ENCODE assay signal across 2 cellular contexts in the genomic region with DNA sequence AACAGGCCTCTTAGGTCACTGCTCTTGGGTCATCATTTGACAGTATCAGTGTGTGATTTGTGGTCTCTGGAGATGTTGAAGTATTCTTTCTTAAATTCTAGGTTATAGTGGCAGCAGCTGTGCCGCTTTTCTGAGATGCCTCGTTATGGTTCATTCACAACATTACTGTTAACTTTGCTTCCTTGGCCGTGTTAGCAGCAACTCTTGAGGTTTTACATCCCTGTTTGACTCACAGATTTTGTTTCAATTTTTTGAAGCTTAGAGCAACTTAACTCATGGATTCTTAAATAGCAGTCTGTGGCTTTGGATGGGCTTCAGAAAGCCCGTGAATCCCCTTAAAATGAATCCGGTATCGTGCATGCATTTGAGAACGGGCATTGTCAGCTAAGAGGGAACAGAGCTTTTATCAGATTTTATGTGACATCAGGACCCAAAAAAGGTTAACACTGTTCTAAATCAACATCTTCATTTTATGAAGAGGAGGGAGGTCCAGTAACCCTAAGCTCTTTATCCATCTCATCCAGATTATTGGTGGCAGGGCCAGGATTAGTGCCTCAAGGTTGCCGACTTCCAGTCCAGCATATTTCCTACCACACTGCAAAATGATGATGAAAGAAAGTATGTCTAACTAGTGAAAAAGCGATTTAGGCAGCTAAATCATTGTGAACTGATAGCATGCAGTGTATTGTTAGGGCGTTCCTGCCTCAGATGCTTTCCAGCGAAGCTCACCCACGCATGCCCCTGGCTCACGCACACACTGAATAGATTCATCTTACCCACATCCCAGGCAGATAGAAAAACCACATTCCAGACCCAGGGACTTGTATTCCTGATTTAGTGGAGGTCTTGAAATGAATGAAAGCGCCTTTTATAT.
TF ChIP-seq lines count a peak whose summit lies in the region.

No MANE protein-coding gene starts in this region.

TF ChIP-seq in SK-N-SH, 30 proteins besides CTCF, POLR2A, EP300 and RAD21:
- TF ChIP-seq FOXJ3 (CRISPR knock-in tag; IDR thresholded peaks at IDR 0.05) (no peak), CHD2 (IDR thresholded peaks at IDR 0.05; ENCODE audit: low read length, partially characterized antibody) (no peak), NFIC (IDR thresholded peaks at IDR 0.05; ENCODE audit: borderline replicate concordance) (no peak), EZH2phosphoT487 (IDR thresholded peaks at IDR 0.05; ENCODE audit: borderline replicate concordance, low read depth) (no peak), TEAD4 (IDR thresholded peaks at IDR 0.05; ENCODE audit: borderline replicate concordance, insufficient read depth) (no peak), GATA2 (CRISPR knock-in tag; IDR thresholded peaks at IDR 0.05) (no peak), GABPA (IDR thresholded peaks at IDR 0.05; ENCODE audit: low read depth) (no peak), RCOR1 (IDR thresholded peaks at IDR 0.05; ENCODE audit: low read length) (no peak), SMC3 (IDR thresholded peaks at IDR 0.05; ENCODE audit: low read depth, low read length) (no peak), YY1 (IDR thresholded peaks at IDR 0.05; ENCODE audit: low read depth) (no peak), TAF1 (IDR thresholded peaks at IDR 0.05; ENCODE audit: borderline replicate concordance, low read depth, low read length) (no peak)
- TF ChIP-seq, protein P1, sequence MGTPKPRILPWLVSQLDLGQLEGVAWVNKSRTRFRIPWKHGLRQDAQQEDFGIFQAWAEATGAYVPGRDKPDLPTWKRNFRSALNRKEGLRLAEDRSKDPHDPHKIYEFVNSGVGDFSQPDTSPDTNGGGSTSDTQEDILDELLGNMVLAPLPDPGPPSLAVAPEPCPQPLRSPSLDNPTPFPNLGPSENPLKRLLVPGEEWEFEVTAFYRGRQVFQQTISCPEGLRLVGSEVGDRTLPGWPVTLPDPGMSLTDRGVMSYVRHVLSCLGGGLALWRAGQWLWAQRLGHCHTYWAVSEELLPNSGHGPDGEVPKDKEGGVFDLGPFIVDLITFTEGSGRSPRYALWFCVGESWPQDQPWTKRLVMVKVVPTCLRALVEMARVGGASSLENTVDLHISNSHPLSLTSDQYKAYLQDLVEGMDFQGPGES (IDR thresholded peaks at IDR 0.05; ENCODE audit: low read depth, low read length) = no peak
- TF ChIP-seq, protein P2, sequence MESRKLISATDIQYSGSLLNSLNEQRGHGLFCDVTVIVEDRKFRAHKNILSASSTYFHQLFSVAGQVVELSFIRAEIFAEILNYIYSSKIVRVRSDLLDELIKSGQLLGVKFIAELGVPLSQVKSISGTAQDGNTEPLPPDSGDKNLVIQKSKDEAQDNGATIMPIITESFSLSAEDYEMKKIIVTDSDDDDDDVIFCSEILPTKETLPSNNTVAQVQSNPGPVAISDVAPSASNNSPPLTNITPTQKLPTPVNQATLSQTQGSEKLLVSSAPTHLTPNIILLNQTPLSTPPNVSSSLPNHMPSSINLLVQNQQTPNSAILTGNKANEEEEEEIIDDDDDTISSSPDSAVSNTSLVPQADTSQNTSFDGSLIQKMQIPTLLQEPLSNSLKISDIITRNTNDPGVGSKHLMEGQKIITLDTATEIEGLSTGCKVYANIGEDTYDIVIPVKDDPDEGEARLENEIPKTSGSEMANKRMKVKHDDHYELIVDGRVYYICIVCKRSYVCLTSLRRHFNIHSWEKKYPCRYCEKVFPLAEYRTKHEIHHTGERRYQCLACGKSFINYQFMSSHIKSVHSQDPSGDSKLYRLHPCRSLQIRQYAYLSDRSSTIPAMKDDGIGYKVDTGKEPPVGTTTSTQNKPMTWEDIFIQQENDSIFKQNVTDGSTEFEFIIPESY (IDR thresholded peaks at IDR 0.05; ENCODE audit: borderline replicate concordance, low read depth) = no peak

TF ChIP-seq in H1, 55 proteins besides CTCF, POLR2A, EP300 and RAD21:
- TF ChIP-seq SP4 (IDR thresholded peaks at IDR 0.05; ENCODE audit: low read length) (no peak), GTF2F1 (IDR thresholded peaks at IDR 0.05; ENCODE audit: borderline replicate concordance, low read depth, low read length) (no peak), SUZ12 (IDR thresholded peaks at IDR 0.05; ENCODE audit: low read length) (no peak), ZNF274 (IDR thresholded peaks at IDR 0.05; ENCODE audit: borderline replicate concordance, extremely low read depth, low read length) (no peak), CHD1 (IDR thresholded peaks at IDR 0.05; ENCODE audit: low read depth, low read length) (no peak), KDM1A (IDR thresholded peaks at IDR 0.05; ENCODE audit: borderline replicate concordance, low read length) (no peak)
